In genomic region chr6:96795481-96795880, GRCh38 we compare ENCODE assay signal across 1 cellular context.
TF ChIP-seq lines count a peak whose summit lies in the region.

No MANE protein-coding gene starts in this region.

TF ChIP-seq in GM12878, 131 proteins besides CTCF, POLR2A, EP300 and RAD21 (continued from another document and continues in another):
- TF ChIP-seq BCLAF1 (IDR thresholded peaks at IDR 0.05) (no peak), IRF4 (IDR thresholded peaks at IDR 0.05; ENCODE audit: low read depth, low read length) (peak; percentile 72; the same call in 1 of the 2 replicates), IRF3 (IDR thresholded peaks at IDR 0.05) (no peak), RAD51 (IDR thresholded peaks at IDR 0.05) (no peak), NKRF (conservative IDR thresholded peaks at IDR 0.05) (no peak), MTA2 (IDR thresholded peaks at IDR 0.05; ENCODE audit: low read depth) (peak; percentile 81; the same call in 1 of the 2 replicates), ETV6 (conservative IDR thresholded peaks at IDR 0.05 in 1 of 2, IDR thresholded peaks at IDR 0.05 in 1 of 2; ENCODE audit: borderline replicate concordance in 1 of 2, low read depth in 1 of 2) (peak in 1 of 2 experiments; percentile 28; a peak in 1 of 4 replicates), GATAD2B (conservative IDR thresholded peaks at IDR 0.05; ENCODE audit: low read depth) (no peak), ZNF217 (IDR thresholded peaks at IDR 0.05) (no peak), ZBTB40 (IDR thresholded peaks at IDR 0.05; ENCODE audit: borderline replicate concordance) (no peak), FOXM1 (IDR thresholded peaks at IDR 0.05; ENCODE audit: low read depth, low read length) (0 out of 2 replicates have a peak, but pooled peaks have one; percentile 35), ZNF622 (IDR thresholded peaks at IDR 0.05) (no peak), GABPA (IDR thresholded peaks at IDR 0.05; ENCODE audit: low read depth) (no peak), CREB1 (IDR thresholded peaks at IDR 0.05; ENCODE audit: low read depth) (no peak), CBX3 (IDR thresholded peaks at IDR 0.05; ENCODE audit: borderline replicate concordance, low read depth) (no peak), YBX1 (IDR thresholded peaks at IDR 0.05) (no peak), BCL3 (IDR thresholded peaks at IDR 0.05; ENCODE audit: borderline replicate concordance, insufficient read depth, low read depth, low read length, poor library complexity, severe bottlenecking) (no peak), SMAD5 (IDR thresholded peaks at IDR 0.05; ENCODE audit: low read depth) (no peak), SKIL (IDR thresholded peaks at IDR 0.05; ENCODE audit: low read depth, poor library complexity, severe bottlenecking) (no peak), NFIC (IDR thresholded peaks at IDR 0.05; ENCODE audit: low read depth, low read length) (peak; percentile 63), CEBPB (IDR thresholded peaks at IDR 0.05; ENCODE audit: borderline replicate concordance in 1 of 2, low read depth in 2 of 2, low read length in 2 of 2) (no peak), DPF2 (IDR thresholded peaks at IDR 0.05) (peak; percentile 53; the same call in 1 of the 2 replicates), BCL11A (IDR thresholded peaks at IDR 0.05; ENCODE audit: low read depth, low read length) (peak; percentile 74), MEF2A (IDR thresholded peaks at IDR 0.05; ENCODE audit: insufficient read depth, low read depth, low read length) (no peak), STAT1 (conservative IDR thresholded peaks at IDR 0.05) (no peak), POU2F2 (IDR thresholded peaks at IDR 0.05; ENCODE audit: borderline replicate concordance, low read depth, low read length) (0 out of 3 replicates have a peak, but pooled peaks have one; percentile 11), SUZ12 (IDR thresholded peaks at IDR 0.05; ENCODE audit: unreplicated experiment) (no peak), NR2C2 (IDR thresholded peaks at IDR 0.05; ENCODE audit: borderline replicate concordance, control insufficient read depth, insufficient read length, low read depth) (no peak), ZNF687 (IDR thresholded peaks at IDR 0.05) (no peak), EED (IDR thresholded peaks at IDR 0.05; ENCODE audit: low read depth) (0 out of 2 replicates have a peak, but pooled peaks have one; percentile 16), REST (IDR thresholded peaks at IDR 0.05; ENCODE audit: low read depth, low read length) (no peak), NR2F1 (conservative IDR thresholded peaks at IDR 0.05) (no peak), ZBED1 (IDR thresholded peaks at IDR 0.05; ENCODE audit: borderline replicate concordance) (no peak), MTA3 (IDR thresholded peaks at IDR 0.05; ENCODE audit: borderline replicate concordance, low read length) (peak; percentile 71; the same call in 1 of the 2 replicates), ZZZ3 (IDR thresholded peaks at IDR 0.05; ENCODE audit: control insufficient read depth, insufficient read length, low read depth) (no peak), SMC3 (IDR thresholded peaks at IDR 0.05; ENCODE audit: borderline replicate concordance, low read length) (peak; percentile 3; the same call in 1 of the 2 replicates)
